Comparison of ENCODE assay signal across 35 cellular contexts in the genomic region with DNA sequence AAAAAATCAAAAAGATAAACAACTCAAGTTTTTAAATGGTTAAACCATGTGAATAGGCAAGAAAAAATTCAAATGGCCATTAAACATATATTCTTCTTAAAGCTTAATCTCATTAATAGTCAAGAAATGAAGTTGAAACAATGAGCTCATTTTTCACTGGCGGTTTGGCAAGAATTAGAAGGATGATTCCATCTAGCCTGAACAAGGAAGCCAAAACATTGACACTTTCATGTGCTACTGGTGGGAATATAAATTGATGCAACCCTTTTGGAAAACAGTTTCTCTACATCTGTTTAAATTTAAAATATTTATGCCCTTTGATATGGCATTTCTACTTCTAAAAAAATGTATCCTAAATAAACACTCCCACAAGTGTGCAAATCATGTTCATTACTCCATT.
A peak's percentile ranks its signal among the peaks of the same experiment; 100 is the strongest.
DNase-seq lines count a peak whose midpoint lies in the region; ATAC-seq and TF ChIP-seq lines count a peak whose summit lies in the region.
"Had no signal": no experiment of that assay in that cellular context is flagged by ENCODE, and none has a peak within 500 bp of the region (broad histone marks: within the 10 kb centered on the region; RNA-seq: fewer than 3 reads in every experiment).

No MANE protein-coding gene starts in this region.

- no peak overlapping the region for H3K4me3 Mint-ChIP-seq in activated naive CD8-positive, alpha-beta T cell
- no peak overlapping the region for H3K4me3 Mint-ChIP-seq in activated naive CD8-positive, alpha-beta T cell treated with anti-CD3 and anti-CD28 coated beads for 36 hours
- H3K4me3 Mint-ChIP-seq in naive thymus-derived CD4-positive, alpha-beta T cell: peak overlapping the region in 1 of 10 donors; percentile 13
- H3K4me3 Mint-ChIP-seq: activated T-cell treated with anti-CD3 and anti-CD28 coated beads, Interleukin-2, amount 50 U/mL, for 4 hours; nephron progenitor cell; stimulated activated memory B cell treated with anti-CD40 and anti-IgM and Interleukin-4, amounts not matched to agents 10 μg/mL and 1 μg/mL and 100 μg/mL, for 72 hours; type B pancreatic cell had no signal

- no peaks in the 10 kb centered on the region for H3K27me3 Mint-ChIP-seq in activated naive CD8-positive, alpha-beta T cell
- H3K27me3 Mint-ChIP-seq in activated naive CD8-positive, alpha-beta T cell treated with anti-CD3 and anti-CD28 coated beads for 36 hours: no peaks in the 10 kb centered on the region
- no peaks in the 10 kb centered on the region for H3K27me3 Mint-ChIP-seq in naive thymus-derived CD4-positive, alpha-beta T cell
- H3K27me3 Mint-ChIP-seq: stimulated activated memory B cell treated with anti-CD40 and anti-IgM and Interleukin-4, amounts not matched to agents 10 μg/mL and 1 μg/mL and 100 μg/mL, for 72 hours; type B pancreatic cell had no signal

- H3K27ac Mint-ChIP-seq in activated naive CD8-positive, alpha-beta T cell: peak overlapping the region; percentile 89
- no peak overlapping the region for H3K27ac Mint-ChIP-seq in activated naive CD8-positive, alpha-beta T cell treated with anti-CD3 and anti-CD28 coated beads for 36 hours
- peak overlapping the region in 7 of 9 donors; percentile 14 to 84 (median 57) for H3K27ac Mint-ChIP-seq in naive thymus-derived CD4-positive, alpha-beta T cell
- H3K27ac Mint-ChIP-seq: nephron progenitor cell; stimulated activated memory B cell treated with anti-CD40 and anti-IgM and Interleukin-4, amounts not matched to agents 10 μg/mL and 1 μg/mL and 100 μg/mL, for 72 hours; type B pancreatic cell had no signal

- H3K4me3 ChIP-seq in cardiac fibroblast (replicated peaks in 1 of 2; ENCODE audit: low read depth in 2 of 2, low read length in 2 of 2): no peak overlapping the region
- no peak overlapping the region for H3K4me3 ChIP-seq in naive thymus-derived CD4-positive, alpha-beta T cell (ENCODE audit: low read length)
- H3K4me3 ChIP-seq: breast epithelium, heart right ventricle, lower lobe of right lung had no signal

- peaks cover 94% of the 10 kb centered on the region for H3K4me1 Mint-ChIP-seq in activated naive CD8-positive, alpha-beta T cell (ENCODE audit: low read depth)
- peaks cover 80% of the 10 kb centered on the region for H3K4me1 Mint-ChIP-seq in activated naive CD8-positive, alpha-beta T cell treated with anti-CD3 and anti-CD28 coated beads for 36 hours
- H3K4me1 Mint-ChIP-seq in naive thymus-derived CD4-positive, alpha-beta T cell: peaks cover 57 to 95% (median 92%) of the 10 kb centered on the region in 7 donors

- H3K36me3 Mint-ChIP-seq in activated naive CD8-positive, alpha-beta T cell: peaks cover 26% of the 10 kb centered on the region
- H3K36me3 Mint-ChIP-seq in activated naive CD8-positive, alpha-beta T cell treated with anti-CD3 and anti-CD28 coated beads for 36 hours: peaks cover 66% of the 10 kb centered on the region
- peaks cover 4 to 35% (median 23%) of the 10 kb centered on the region in 5 donors for H3K36me3 Mint-ChIP-seq in naive thymus-derived CD4-positive, alpha-beta T cell
- H3K36me3 Mint-ChIP-seq: stimulated activated memory B cell treated with anti-CD40 and anti-IgM and Interleukin-4, amounts not matched to agents 10 μg/mL and 1 μg/mL and 100 μg/mL, for 72 hours had no signal

- no peaks in the 10 kb centered on the region for H3K9me3 Mint-ChIP-seq in activated naive CD8-positive, alpha-beta T cell (ENCODE audit: low read depth)
- peaks cover 2% of the 10 kb centered on the region for H3K9me3 Mint-ChIP-seq in activated naive CD8-positive, alpha-beta T cell treated with anti-CD3 and anti-CD28 coated beads for 36 hours
- no peaks in the 10 kb centered on the region for H3K9me3 Mint-ChIP-seq in naive thymus-derived CD4-positive, alpha-beta T cell
- H3K9me3 Mint-ChIP-seq: activated T-cell treated with anti-CD3 and anti-CD28 coated beads, Interleukin-2, amount 50 U/mL, for 4 hours; nephron progenitor cell; stimulated activated memory B cell treated with anti-CD40 and anti-IgM and Interleukin-4, amounts not matched to agents 10 μg/mL and 1 μg/mL and 100 μg/mL, for 72 hours had no signal

- H3K27ac ChIP-seq in naive thymus-derived CD4-positive, alpha-beta T cell (ENCODE audit: low read depth, low read length): no peak overlapping the region
- H3K27ac ChIP-seq: breast epithelium, epithelial cell of prostate, foreskin keratinocyte, heart right ventricle, lower lobe of right lung, VCaP had no signal

- peaks cover 33 to 64% of the 10 kb centered on the region in 2 donors for H3K4me1 ChIP-seq in naive thymus-derived CD4-positive, alpha-beta T cell (ENCODE audit: control insufficient read depth in 2 of 2, insufficient read depth in 2 of 2, low read length in 2 of 2)

- no peak for ATAC-seq in naive thymus-derived CD4-positive, alpha-beta T cell
- no peak for ATAC-seq in left colon
- ATAC-seq: activated T-cell treated with anti-CD3 and anti-CD28 coated beads, Interleukin-2, amount 50 U/mL, for 4 hours; foreskin keratinocyte; heart right ventricle; lower lobe of right lung; Panc1; stimulated activated memory B cell treated with anti-CD40 and anti-IgM and Interleukin-4, amounts not matched to agents 10 μg/mL and 1 μg/mL and 100 μg/mL, for 72 hours had no signal

- no peaks in the 10 kb centered on the region for H3K9me3 ChIP-seq in naive thymus-derived CD4-positive, alpha-beta T cell (ENCODE audit: control insufficient read depth in 2 of 3, low read length in 3 of 3)
- H3K9me3 ChIP-seq: breast epithelium, heart right ventricle, lower lobe of right lung had no signal

- DNase-seq in activated naive CD8-positive, alpha-beta T cell treated with anti-CD3 and anti-CD28 coated beads for 36 hours: no peak
- DNase-seq in EH (ENCODE audit: low read depth): peak; percentile 43
- DNase-seq in cardiac fibroblast (ENCODE audit: low read depth in 2 of 2): peak; percentile 31 to 44
- no peak for DNase-seq in naive thymus-derived CD4-positive, alpha-beta T cell
- no peak for DNase-seq in left colon
- no peak for DNase-seq in NCI-H748 (lab: John Stamatoyannopoulos, UW; ENCODE audit: unreplicated experiment)
- no peak for DNase-seq in midbrain (lab: John Stamatoyannopoulos, UW)
- DNase-seq: ACHN; activated CD4-positive, alpha-beta T cell treated with anti-CD3 and anti-CD28 coated beads for 4 hours; activated naive CD4-positive, alpha-beta T cell treated with Interleukin-2 at 50 U/mL for 16 hours; activated T-cell treated with anti-CD3 and anti-CD28 coated beads, Interleukin-2, amount 50 U/mL, for 4 hours; DMS79; effector CD4-positive, alpha-beta T cell; foreskin keratinocyte; GDM1; heart right ventricle; Kasumi-1; kidney; lower lobe of right lung; MV-4-11; NCI-H146; NCI-H2107; NCI-H774; nephron progenitor cell; SHP77 treated with DMSO at 0.1 percent for 48 hours; stimulated activated CD4-positive, alpha-beta T cell treated with anti-CD3 and anti-CD28 coated beads, Interleukin-15, amount 100 ng/mL, for 24 hours; SW 1271; T1000 had no signal

- intact Hi-C loops in naive thymus-derived CD4-positive, alpha-beta T cell (cut with micrococcal nuclease): no loop called here
- intact Hi-C loops in left colon (cut with DNase I, micrococcal nuclease): no loop called here

- no peaks in the 10 kb centered on the region for H3K27me3 ChIP-seq in naive thymus-derived CD4-positive, alpha-beta T cell (ENCODE audit: control insufficient read depth in 2 of 2, insufficient read depth in 2 of 2, low read length in 2 of 2)
- H3K27me3 ChIP-seq: breast epithelium, foreskin keratinocyte, heart right ventricle had no signal

- TF ChIP-seq CTCF in cardiac fibroblast (IDR thresholded peaks at IDR 0.05; ENCODE audit: low read depth, low read length): no peak

- CTCF ChIA-PET in naive thymus-derived CD4-positive, alpha-beta T cell (lab: Charles Lee): interaction anchor here (1.1 to 1.3 kb wide), 2 partner anchors 14 to 26 kb away, joined by 3 to 4 read pairs; no protein-coding TSS in a partner anchor

- peaks cover 0 to 20% (median 7%) of the 10 kb centered on the region in 3 experiments for H3K36me3 ChIP-seq in naive thymus-derived CD4-positive, alpha-beta T cell (ENCODE audit: control insufficient read depth in 2 of 3, insufficient read depth in 3 of 3, low read length in 3 of 3)
- H3K36me3 ChIP-seq: breast epithelium, heart right ventricle, lower lobe of right lung had no signal

- POLR2A ChIA-PET in naive thymus-derived CD4-positive, alpha-beta T cell (lab: Charles Lee): interaction anchor here (0.8 to 1.4 kb wide), 3 partner anchors 18 to 48 kb away, joined by 3 to 5 read pairs (median 3); no protein-coding TSS in a partner anchor

Comparison
In these comparisons a context has a peak if more than half of its experiments do, and no peak if none do; other contexts are left out.
1. DNase-seq: peak in EH (single experiment) and cardiac fibroblast (2 of 2); none in activated naive CD8-positive, alpha-beta T cell treated with anti-CD3 and anti-CD28 coated beads for 36 hours (single experiment), naive thymus-derived CD4-positive, alpha-beta T cell (0 of 9), left colon (0 of 2), NCI-H748 (single experiment) and midbrain (single experiment).